9 cellular contexts compared by ENCODE assay signal in genomic region chr12:71014180-71014785, GRCh38.
DNase-seq lines count a peak whose midpoint lies in the region; ATAC-seq and TF ChIP-seq lines count a peak whose summit lies in the region.
"Had no signal": no experiment of that assay in that cellular context is flagged by ENCODE, and none has a peak within 500 bp of the region (broad histone marks: within the 10 kb centered on the region; RNA-seq: fewer than 3 reads in every experiment).

No MANE protein-coding gene starts in this region.

- H3K9me3 Mint-ChIP-seq in osteocyte (ENCODE audit: unreplicated experiment), result no peaks in the 10 kb centered on the region
- H3K9me3 Mint-ChIP-seq in activated naive CD8-positive, alpha-beta T cell treated with anti-CD3 and anti-CD28 coated beads, Interleukin-2, amount 50 U/mL, for 24 hours, result peaks cover 13% of the 10 kb centered on the region
- H3K9me3 Mint-ChIP-seq: activated naive CD8-positive, alpha-beta T cell treated with anti-CD3 and anti-CD28 coated beads, Interleukin-2, amount 10 ng/mL, durations not matched to agents 7 days and 5 days had no signal

- H3K4me3 ChIP-seq in epithelial cell of proximal tubule (ENCODE audit: low read depth, low read length), result peak overlapping the region; percentile 9

- peak; percentile 75 for TF ChIP-seq CTCF in epithelial cell of proximal tubule (conservative IDR thresholded peaks at IDR 0.05; ENCODE audit: low read depth, low read length)
- peak; percentile 48 for TF ChIP-seq CTCF in osteocyte (IDR thresholded peaks at IDR 0.05)

- H3K27ac Mint-ChIP-seq in osteocyte (ENCODE audit: unreplicated experiment), result no peak overlapping the region
- no peak overlapping the region for H3K27ac Mint-ChIP-seq in activated naive CD8-positive, alpha-beta T cell treated with anti-CD3 and anti-CD28 coated beads, Interleukin-2, amount 50 U/mL, for 24 hours
- H3K27ac Mint-ChIP-seq: activated naive CD8-positive, alpha-beta T cell treated with anti-CD3 and anti-CD28 coated beads, Interleukin-2, amount 10 ng/mL, durations not matched to agents 7 days and 5 days had no signal

- no peaks in the 10 kb centered on the region for H3K36me3 Mint-ChIP-seq in osteocyte (ENCODE audit: unreplicated experiment)
- no peaks in the 10 kb centered on the region for H3K36me3 Mint-ChIP-seq in activated naive CD8-positive, alpha-beta T cell treated with anti-CD3 and anti-CD28 coated beads, Interleukin-2, amount 50 U/mL, for 24 hours (ENCODE audit: low read depth)
- H3K36me3 Mint-ChIP-seq: activated naive CD8-positive, alpha-beta T cell treated with anti-CD3 and anti-CD28 coated beads, Interleukin-2, amount 10 ng/mL, durations not matched to agents 7 days and 5 days had no signal

- H3K4me1 Mint-ChIP-seq in osteocyte (ENCODE audit: unreplicated experiment), result peaks cover 8% of the 10 kb centered on the region
- no peaks in the 10 kb centered on the region for H3K4me1 Mint-ChIP-seq in activated naive CD8-positive, alpha-beta T cell treated with anti-CD3 and anti-CD28 coated beads, Interleukin-2, amount 50 U/mL, for 24 hours
- H3K4me1 Mint-ChIP-seq: activated naive CD8-positive, alpha-beta T cell treated with anti-CD3 and anti-CD28 coated beads, Interleukin-2, amount 10 ng/mL, durations not matched to agents 7 days and 5 days had no signal

- H3K27me3 Mint-ChIP-seq in osteocyte (ENCODE audit: unreplicated experiment), result peaks cover 8% of the 10 kb centered on the region
- no peaks in the 10 kb centered on the region for H3K27me3 Mint-ChIP-seq in activated naive CD8-positive, alpha-beta T cell treated with anti-CD3 and anti-CD28 coated beads, Interleukin-2, amount 50 U/mL, for 24 hours
- H3K27me3 Mint-ChIP-seq: activated naive CD8-positive, alpha-beta T cell treated with anti-CD3 and anti-CD28 coated beads, Interleukin-2, amount 10 ng/mL, durations not matched to agents 7 days and 5 days had no signal

- peak; percentile 39 for DNase-seq in Daoy (ENCODE audit: low read depth)
- DNase-seq in NCI-H748 (lab: John Stamatoyannopoulos, UW; ENCODE audit: unreplicated experiment), result peak; percentile 59
- DNase-seq in epithelial cell of proximal tubule (ENCODE audit: low read depth), result peak; percentile 30
- DNase-seq in osteocyte (ENCODE audit: extremely low spot score, unreplicated experiment), result no peak
- DNase-seq in NOMO-1 (lab: John Stamatoyannopoulos, UW; ENCODE audit: unreplicated experiment in 2 of 2), result no peak
- no peak for DNase-seq in activated naive CD8-positive, alpha-beta T cell treated with anti-CD3 and anti-CD28 coated beads, Interleukin-2, amount 50 U/mL, for 24 hours
- DNase-seq in stimulated activated CD4-positive, alpha-beta T cell treated with anti-CD3 and anti-CD28 coated beads, Interleukin-2, amount 100 ng/mL, for 24 hours, result no peak
- DNase-seq: activated naive CD8-positive, alpha-beta T cell treated with anti-CD3 and anti-CD28 coated beads, Interleukin-2, amount 10 ng/mL, durations not matched to agents 7 days and 5 days had no signal

- no peak overlapping the region for H3K4me3 Mint-ChIP-seq in osteocyte (ENCODE audit: unreplicated experiment)
- H3K4me3 Mint-ChIP-seq in activated naive CD8-positive, alpha-beta T cell treated with anti-CD3 and anti-CD28 coated beads, Interleukin-2, amount 50 U/mL, for 24 hours, result no peak overlapping the region
- H3K4me3 Mint-ChIP-seq: activated naive CD8-positive, alpha-beta T cell treated with anti-CD3 and anti-CD28 coated beads, Interleukin-2, amount 10 ng/mL, durations not matched to agents 7 days and 5 days had no signal

- ATAC-seq in activated naive CD8-positive, alpha-beta T cell treated with anti-CD3 and anti-CD28 coated beads, Interleukin-2, amount 50 U/mL, for 24 hours, result no peak
- ATAC-seq in HG03378 (IDR thresholded peaks at IDR 0.05; ENCODE audit: unreplicated experiment), result no peak

Comparison
In these comparisons a context has a peak if more than half of its experiments do, and no peak if none do; other contexts are left out.
1. DNase-seq: peak in Daoy (single experiment), NCI-H748 (single experiment) and epithelial cell of proximal tubule (single experiment); none in osteocyte (single experiment), NOMO-1 (0 of 2), activated naive CD8-positive, alpha-beta T cell treated with anti-CD3 and anti-CD28 coated beads, Interleukin-2, amount 50 U/mL, for 24 hours (single experiment) and stimulated activated CD4-positive, alpha-beta T cell treated with anti-CD3 and anti-CD28 coated beads, Interleukin-2, amount 100 ng/mL, for 24 hours (0 of 2).